Comparison of ENCODE assay signal across 14 cellular contexts in genomic region chr2:95278051-95278471, GRCh38. TPM values are rescaled to one million over a fixed set of nuclear protein-coding genes. Genes with fewer than 3 reads are reported as not detected.
DNase-seq lines count a peak whose midpoint lies in the region; ATAC-seq and TF ChIP-seq lines count a peak whose summit lies in the region.
"Had no signal": no experiment of that assay in that cellular context is flagged by ENCODE, and none has a peak within 500 bp of the region (broad histone marks: within the 10 kb centered on the region; RNA-seq: fewer than 3 reads in every experiment).

No MANE protein-coding gene starts in this region.

- H3K79me2 ChIP-seq in trophoblast cell (ENCODE audit: control insufficient read depth, insufficient read depth, low read length, poor library complexity): peaks cover 7% of the 10 kb centered on the region

- intact Hi-C loops in Right ventricle myocardium superior (cut with DNase I) (no loop called here), heart right ventricle (cut with DNase I) (no loop called here), vagina (cut with DNase I) (no loop called here), thyroid gland (cut with DNase I) (no loop called here), sciatic nerve (cut with DNase I) (no loop called here)

- H3K9me3 ChIP-seq in heart right ventricle (no peaks in the 10 kb centered on the region), vagina (no peaks in the 10 kb centered on the region), thyroid gland (no peaks in the 10 kb centered on the region), trophoblast cell (ENCODE audit: insufficient read depth, low read depth, low read length) (peaks cover 2% of the 10 kb centered on the region)

- H3K4me2 ChIP-seq in trophoblast cell (ENCODE audit: low read length): no peak overlapping the region

- no peak overlapping the region for H2BK120ac ChIP-seq in trophoblast cell (ENCODE audit: insufficient read depth, low read length, poor library complexity)

- H2AK5ac ChIP-seq in trophoblast cell (ENCODE audit: low read length): no peak overlapping the region

- H2BK5ac ChIP-seq in trophoblast cell (ENCODE audit: low read depth, low read length, poor library complexity): no peak overlapping the region

- H3K27me3 ChIP-seq in heart right ventricle (no peaks in the 10 kb centered on the region), vagina (no peaks in the 10 kb centered on the region), thyroid gland (no peaks in the 10 kb centered on the region), trophoblast cell (ENCODE audit: insufficient read depth, low read length) (no peaks in the 10 kb centered on the region)

- TF ChIP-seq POLR2A in vagina (IDR thresholded peaks at IDR 0.05) (no peak), thyroid gland (IDR thresholded peaks at IDR 0.05) (no peak)

- H2AFZ ChIP-seq in trophoblast cell (ENCODE audit: insufficient read depth, low read length, poor library complexity): no peak overlapping the region

- peaks cover 14% of the 10 kb centered on the region for H3K79me1 ChIP-seq in trophoblast cell (ENCODE audit: low read length)

- no peak overlapping the region for H3K18ac ChIP-seq in trophoblast cell (ENCODE audit: low read length)

- H3K27ac ChIP-seq in heart right ventricle: no peak overlapping the region
- H3K27ac ChIP-seq in vagina: peak overlapping the region; percentile 62
- peak overlapping the region in 1 of 3 donors; percentile 77 for H3K27ac ChIP-seq in thyroid gland
- H3K27ac ChIP-seq in trophoblast cell (ENCODE audit: low read depth, low read length): no peak overlapping the region

- ATAC-seq in Right ventricle myocardium superior (ENCODE audit: poor library complexity): no peak
- no peak for ATAC-seq in heart right ventricle
- ATAC-seq in sciatic nerve: no peak
- ATAC-seq: activated CD8-positive, alpha-beta T cell treated with anti-CD3 and anti-CD28 coated beads, Interleukin-2, amount 10 ng/mL, durations not matched to agents 7 days and 5 days had no signal

- no peak overlapping the region for H3K23ac ChIP-seq in trophoblast cell (ENCODE audit: low read length)

- H3K4me1 ChIP-seq in heart right ventricle (no peaks in the 10 kb centered on the region), vagina (peaks cover 15% of the 10 kb centered on the region), thyroid gland (peaks cover 39 to 44% of the 10 kb centered on the region in 2 donors), trophoblast cell (ENCODE audit: control insufficient read depth in 1 of 2, insufficient read depth in 2 of 2, low read length in 2 of 2) (peaks cover 32 to 36% of the 10 kb centered on the region in 2 experiments)

- H4K91ac ChIP-seq in trophoblast cell (ENCODE audit: low read depth, low read length): no peak overlapping the region

- H3K36me3 ChIP-seq in heart right ventricle: no peaks in the 10 kb centered on the region
- H3K36me3 ChIP-seq in vagina: no peaks in the 10 kb centered on the region
- H3K36me3 ChIP-seq in thyroid gland: no peaks in the 10 kb centered on the region
- no peaks in the 10 kb centered on the region for H3K36me3 ChIP-seq in trophoblast cell (ENCODE audit: control insufficient read depth in 1 of 2, insufficient read depth in 2 of 2, low read length in 2 of 2)

- H4K12ac ChIP-seq in trophoblast cell (ENCODE audit: low read depth, low read length): no peak overlapping the region

- H3K4me3 ChIP-seq in heart right ventricle: no peak overlapping the region
- H3K4me3 ChIP-seq in foreskin fibroblast (ENCODE audit: low read depth in 1 of 2, low read length in 2 of 2): no peak overlapping the region
- no peak overlapping the region for H3K4me3 ChIP-seq in vagina
- H3K4me3 ChIP-seq in thyroid gland (replicated peaks in 1 of 3): no peak overlapping the region
- no peak overlapping the region for H3K4me3 ChIP-seq in trophoblast cell (ENCODE audit: low read depth, low read length)

- DNase-seq in Right ventricle myocardium superior (peak; percentile 32), heart right ventricle (no peak), SW 1271 (lab: John Stamatoyannopoulos, UW) (peak; percentile 57 to 69), foreskin fibroblast (peak; percentile 44 to 64), vagina (ENCODE audit: extremely low spot score in 2 of 2) (no peak), thyroid gland (no peak), trophoblast cell (no peak), sciatic nerve (ENCODE audit: low spot score) (no peak)
- DNase-seq: activated CD8-positive, alpha-beta T cell treated with anti-CD3 and anti-CD28 coated beads, Interleukin-2, amount 10 ng/mL, durations not matched to agents 7 days and 5 days; effector memory CD4-positive, alpha-beta T cell; NCI-H1092; stimulated activated CD4-positive, alpha-beta T cell treated with anti-CD3 and anti-CD28 coated beads, Interleukin-15, amount 100 ng/mL, for 24 hours; T-helper 2 cell had no signal

- no peak overlapping the region for H3K14ac ChIP-seq in trophoblast cell (ENCODE audit: low read length)

- no peak overlapping the region for H3K9ac ChIP-seq in trophoblast cell (ENCODE audit: low read length)

- WGBS in heart right ventricle, 2 donors: 92 to 94% methylated on average over 7 of the region's 7 CpGs
- 94 to 100% methylated on average over 3 to 7 of the region's 7 CpGs for WGBS in thyroid gland, 2 donors
- no CpG with 5 or more reads among the region's 7 CpGs for WGBS in trophoblast cell (ENCODE audit: extremely low coverage, insufficient coverage, insufficient read length)

- TF ChIP-seq CTCF in heart right ventricle (IDR thresholded peaks at IDR 0.05) (no peak), foreskin fibroblast (IDR thresholded peaks at IDR 0.05; ENCODE audit: low read depth, low read length) (no peak), vagina (IDR thresholded peaks at IDR 0.05) (no peak), thyroid gland (IDR thresholded peaks at IDR 0.05) (no peak)

- no peak overlapping the region for H2BK12ac ChIP-seq in trophoblast cell (ENCODE audit: low read length)

- H4K8ac ChIP-seq in trophoblast cell (ENCODE audit: low read depth, low read length): no peak overlapping the region

- H3K4ac ChIP-seq in trophoblast cell (ENCODE audit: low read depth, low read length): no peak overlapping the region

RNA-seq across cellular contexts. Expression of gene PROM2, which starts 3.8 kb away (rescaled TPM):
- 0.54 TPM for total RNA-seq in Right ventricle myocardium superior
- 1 to 10 TPM in 4 of 10 donors, under 1 TPM in 6; 0.32 to 2.5 (median 0.94) TPM for total RNA-seq in heart right ventricle
- 1 to 10 TPM in 1 of 2 donors, under 1 TPM in 1; 0.72 to 3.4 TPM for polyA plus RNA-seq in heart right ventricle
- total RNA-seq in vagina: 70.5 TPM
- 10 to 100 TPM; 16.7 to 24.3 (median 22.0) TPM for total RNA-seq in thyroid gland
- polyA plus RNA-seq in trophoblast cell (2013): 15.3 and 15.9 TPM in 2 replicates
- total RNA-seq in sciatic nerve: 3.0 TPM

RNA-seq across cellular contexts. Expression of gene KCNIP3, which starts 19.1 kb away (rescaled TPM):
- total RNA-seq in Right ventricle myocardium superior (8.4 TPM), heart right ventricle (1 to 10 TPM; 2.1 to 8.0 (median 3.9) TPM), vagina (27.5 TPM), thyroid gland (10 to 100 TPM; 37.1 to 66.5 (median 51.1) TPM), sciatic nerve (13.9 TPM)
- polyA plus RNA-seq in heart right ventricle: 1 to 10 TPM; 3.6 to 6.8 TPM
- polyA plus RNA-seq in trophoblast cell (2013): 0.22 and 0.40 TPM in 2 replicates
- total RNA-seq: activated CD8-positive, alpha-beta T cell treated with anti-CD3 and anti-CD28 coated beads, Interleukin-2, amount 10 ng/mL, durations not matched to agents 7 days and 5 days; activated naive CD4-positive, alpha-beta T cell treated with anti-CD3 and anti-CD28 coated beads, Interleukin-2, amount 50 U/mL, for 72 hours had no signal

Comparison
In these comparisons a context has a peak if more than half of its experiments do, and no peak if none do; other contexts are left out.
1. DNase-seq: peak in Right ventricle myocardium superior (single experiment), SW 1271 (2 of 2) and foreskin fibroblast (2 of 2); none in heart right ventricle (0 of 2), vagina (0 of 2), thyroid gland (0 of 2), trophoblast cell (0 of 2) and sciatic nerve (single experiment).